8 cellular contexts compared by ENCODE assay signal in genomic region chr4:108053281-108053701, GRCh38.
DNase-seq lines count a peak whose midpoint lies in the region; ATAC-seq lines count a peak whose summit lies in the region.
"Had no signal": no experiment of that assay in that cellular context is flagged by ENCODE, and none has a peak within 500 bp of the region (broad histone marks: within the 10 kb centered on the region; RNA-seq: fewer than 3 reads in every experiment).

No MANE protein-coding gene starts in this region.

- ATAC-seq in GM18873 (IDR thresholded peaks at IDR 0.05; ENCODE audit: low FRiP score, unreplicated experiment), result peak; percentile 97
- peak; percentile 93 for ATAC-seq in GM21717 (IDR thresholded peaks at IDR 0.05; ENCODE audit: unreplicated experiment)
- ATAC-seq in HG03457 (IDR thresholded peaks at IDR 0.05; ENCODE audit: unreplicated experiment), result peak; percentile 98

- DNase-seq in myocyte (ENCODE audit: low read depth) (peak; percentile 33), posterior vena cava (ENCODE audit: low spot score) (no peak)
- no peak for DNase-seq in stimulated activated CD4-positive, alpha-beta T cell treated with anti-CD3 and anti-CD28 coated beads, Interleukin-4, amount 100 ng/mL, for 24 hours
- no peak for DNase-seq in activated CD4-positive, CD25-positive, alpha-beta regulatory T cell (lab: John Stamatoyannopoulos, UW)
- DNase-seq: MV-4-11 had no signal

- intact Hi-C loops in posterior vena cava (cut with DNase I), result no loop called here
